Comparison of ENCODE assay signal across 2 cellular contexts in genomic region chr1:243250102-243250501, GRCh38.
TF ChIP-seq lines count a peak whose summit lies in the region.

No MANE protein-coding gene starts in this region.

TF ChIP-seq in HEK293, 187 proteins besides CTCF, POLR2A, EP300 and RAD21:
- peak; percentile 82 for TF ChIP-seq PRDM6 (tag by site-specific recombination; IDR thresholded peaks at IDR 0.05)
- TF ChIP-seq, protein P1, sequence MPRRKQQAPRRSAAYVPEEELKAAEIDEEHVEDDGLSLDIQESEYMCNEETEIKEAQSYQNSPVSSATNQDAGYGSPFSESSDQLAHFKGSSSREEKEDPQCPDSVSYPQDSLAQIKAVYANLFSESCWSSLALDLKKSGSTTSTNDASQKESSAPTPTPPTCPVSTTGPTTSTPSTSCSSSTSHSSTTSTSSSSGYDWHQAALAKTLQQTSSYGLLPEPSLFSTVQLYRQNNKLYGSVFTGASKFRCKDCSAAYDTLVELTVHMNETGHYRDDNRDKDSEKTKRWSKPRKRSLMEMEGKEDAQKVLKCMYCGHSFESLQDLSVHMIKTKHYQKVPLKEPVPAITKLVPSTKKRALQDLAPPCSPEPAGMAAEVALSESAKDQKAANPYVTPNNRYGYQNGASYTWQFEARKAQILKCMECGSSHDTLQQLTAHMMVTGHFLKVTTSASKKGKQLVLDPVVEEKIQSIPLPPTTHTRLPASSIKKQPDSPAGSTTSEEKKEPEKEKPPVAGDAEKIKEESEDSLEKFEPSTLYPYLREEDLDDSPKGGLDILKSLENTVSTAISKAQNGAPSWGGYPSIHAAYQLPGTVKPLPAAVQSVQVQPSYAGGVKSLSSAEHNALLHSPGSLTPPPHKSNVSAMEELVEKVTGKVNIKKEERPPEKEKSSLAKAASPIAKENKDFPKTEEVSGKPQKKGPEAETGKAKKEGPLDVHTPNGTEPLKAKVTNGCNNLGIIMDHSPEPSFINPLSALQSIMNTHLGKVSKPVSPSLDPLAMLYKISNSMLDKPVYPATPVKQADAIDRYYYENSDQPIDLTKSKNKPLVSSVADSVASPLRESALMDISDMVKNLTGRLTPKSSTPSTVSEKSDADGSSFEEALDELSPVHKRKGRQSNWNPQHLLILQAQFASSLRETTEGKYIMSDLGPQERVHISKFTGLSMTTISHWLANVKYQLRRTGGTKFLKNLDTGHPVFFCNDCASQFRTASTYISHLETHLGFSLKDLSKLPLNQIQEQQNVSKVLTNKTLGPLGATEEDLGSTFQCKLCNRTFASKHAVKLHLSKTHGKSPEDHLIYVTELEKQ (tag by site-specific recombination; IDR thresholded peaks at IDR 0.05; ENCODE audit: borderline replicate concordance), result no peak
- no peak for TF ChIP-seq ZNF600 (tag by site-specific recombination; IDR thresholded peaks at IDR 0.05)
- 0 out of 2 replicates have a peak, but pooled peaks have one; percentile 25 for TF ChIP-seq ZNF214 (tag by site-specific recombination; IDR thresholded peaks at IDR 0.05; ENCODE audit: borderline replicate concordance)
- TF ChIP-seq, protein P2, sequence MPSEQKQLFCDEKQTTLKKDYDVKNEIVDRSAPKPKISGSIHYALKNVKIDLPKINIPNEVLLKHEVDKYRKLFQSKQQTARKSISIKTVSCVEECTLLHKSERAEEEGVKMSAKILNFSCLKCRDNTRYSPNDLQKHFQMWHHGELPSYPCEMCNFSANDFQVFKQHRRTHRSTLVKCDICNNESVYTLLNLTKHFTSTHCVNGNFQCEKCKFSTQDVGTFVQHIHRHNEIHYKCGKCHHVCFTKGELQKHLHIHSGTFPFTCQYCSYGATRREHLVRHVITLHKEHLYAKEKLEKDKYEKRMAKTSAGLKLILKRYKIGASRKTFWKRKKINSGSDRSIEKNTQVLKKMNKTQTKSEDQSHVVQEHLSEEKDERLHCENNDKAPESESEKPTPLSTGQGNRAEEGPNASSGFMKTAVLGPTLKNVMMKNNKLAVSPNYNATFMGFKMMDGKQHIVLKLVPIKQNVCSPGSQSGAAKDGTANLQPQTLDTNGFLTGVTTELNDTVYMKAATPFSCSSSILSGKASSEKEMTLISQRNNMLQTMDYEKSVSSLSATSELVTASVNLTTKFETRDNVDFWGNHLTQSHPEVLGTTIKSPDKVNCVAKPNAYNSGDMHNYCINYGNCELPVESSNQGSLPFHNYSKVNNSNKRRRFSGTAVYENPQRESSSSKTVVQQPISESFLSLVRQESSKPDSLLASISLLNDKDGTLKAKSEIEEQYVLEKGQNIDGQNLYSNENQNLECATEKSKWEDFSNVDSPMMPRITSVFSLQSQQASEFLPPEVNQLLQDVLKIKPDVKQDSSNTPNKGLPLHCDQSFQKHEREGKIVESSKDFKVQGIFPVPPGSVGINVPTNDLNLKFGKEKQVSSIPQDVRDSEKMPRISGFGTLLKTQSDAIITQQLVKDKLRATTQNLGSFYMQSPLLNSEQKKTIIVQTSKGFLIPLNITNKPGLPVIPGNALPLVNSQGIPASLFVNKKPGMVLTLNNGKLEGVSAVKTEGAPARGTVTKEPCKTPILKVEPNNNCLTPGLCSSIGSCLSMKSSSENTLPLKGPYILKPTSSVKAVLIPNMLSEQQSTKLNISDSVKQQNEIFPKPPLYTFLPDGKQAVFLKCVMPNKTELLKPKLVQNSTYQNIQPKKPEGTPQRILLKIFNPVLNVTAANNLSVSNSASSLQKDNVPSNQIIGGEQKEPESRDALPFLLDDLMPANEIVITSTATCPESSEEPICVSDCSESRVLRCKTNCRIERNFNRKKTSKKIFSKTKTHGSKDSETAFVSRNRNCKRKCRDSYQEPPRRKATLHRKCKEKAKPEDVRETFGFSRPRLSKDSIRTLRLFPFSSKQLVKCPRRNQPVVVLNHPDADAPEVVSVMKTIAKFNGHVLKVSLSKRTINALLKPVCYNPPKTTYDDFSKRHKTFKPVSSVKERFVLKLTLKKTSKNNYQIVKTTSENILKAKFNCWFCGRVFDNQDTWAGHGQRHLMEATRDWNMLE (tag by site-specific recombination; conservative IDR thresholded peaks at IDR 0.05; ENCODE audit: low read depth), result no peak
TF ChIP-seq in HEK293: peak in this region for 2.

TF ChIP-seq in endothelial cell of umbilical vein, 7 proteins besides CTCF, POLR2A, EP300 and RAD21:
- TF ChIP-seq EZH2 (IDR thresholded peaks at IDR 0.05; ENCODE audit: borderline replicate concordance, low read depth, low read length, severe bottlenecking) (no peak), JUN (IDR thresholded peaks at IDR 0.05; ENCODE audit: borderline replicate concordance, insufficient read depth, insufficient read length, low read depth) (no peak), MYC (IDR thresholded peaks at IDR 0.05; ENCODE audit: low read depth, low read length) (no peak), FOS (IDR thresholded peaks at IDR 0.05; ENCODE audit: borderline replicate concordance, insufficient read depth, low read length) (no peak), POLR2AphosphoS5 (IDR thresholded peaks at IDR 0.05; ENCODE audit: insufficient read depth, low read depth, low read length) (no peak)
